Comparison of ENCODE assay signal across 2 cellular contexts in the genomic region with DNA sequence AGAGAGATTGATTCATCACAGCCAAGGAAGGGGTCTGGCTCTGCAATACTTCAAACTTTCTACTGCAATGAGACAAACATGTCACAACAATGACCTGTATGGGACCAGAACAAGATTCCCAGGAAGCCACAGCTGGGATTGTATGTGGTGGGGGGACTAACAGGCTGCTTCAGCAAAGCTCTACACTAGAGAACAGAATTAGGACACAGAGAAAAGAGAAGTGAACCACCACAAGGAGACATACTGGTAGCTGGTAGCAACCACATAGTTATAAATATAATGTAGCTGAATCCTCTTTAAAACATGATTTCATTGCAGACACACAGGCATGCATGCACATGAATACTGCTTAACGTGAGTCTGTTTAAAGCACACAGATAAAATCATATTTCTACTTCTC.
TF ChIP-seq lines count a peak whose summit lies in the region.

No MANE protein-coding gene starts in this region.

TF ChIP-seq in SK-N-SH, 30 proteins besides CTCF, POLR2A, EP300 and RAD21:
- TF ChIP-seq NFIC (IDR thresholded peaks at IDR 0.05; ENCODE audit: borderline replicate concordance): no peak
- no peak for TF ChIP-seq EZH2phosphoT487 (IDR thresholded peaks at IDR 0.05; ENCODE audit: borderline replicate concordance, low read depth)
- TF ChIP-seq, protein P1, sequence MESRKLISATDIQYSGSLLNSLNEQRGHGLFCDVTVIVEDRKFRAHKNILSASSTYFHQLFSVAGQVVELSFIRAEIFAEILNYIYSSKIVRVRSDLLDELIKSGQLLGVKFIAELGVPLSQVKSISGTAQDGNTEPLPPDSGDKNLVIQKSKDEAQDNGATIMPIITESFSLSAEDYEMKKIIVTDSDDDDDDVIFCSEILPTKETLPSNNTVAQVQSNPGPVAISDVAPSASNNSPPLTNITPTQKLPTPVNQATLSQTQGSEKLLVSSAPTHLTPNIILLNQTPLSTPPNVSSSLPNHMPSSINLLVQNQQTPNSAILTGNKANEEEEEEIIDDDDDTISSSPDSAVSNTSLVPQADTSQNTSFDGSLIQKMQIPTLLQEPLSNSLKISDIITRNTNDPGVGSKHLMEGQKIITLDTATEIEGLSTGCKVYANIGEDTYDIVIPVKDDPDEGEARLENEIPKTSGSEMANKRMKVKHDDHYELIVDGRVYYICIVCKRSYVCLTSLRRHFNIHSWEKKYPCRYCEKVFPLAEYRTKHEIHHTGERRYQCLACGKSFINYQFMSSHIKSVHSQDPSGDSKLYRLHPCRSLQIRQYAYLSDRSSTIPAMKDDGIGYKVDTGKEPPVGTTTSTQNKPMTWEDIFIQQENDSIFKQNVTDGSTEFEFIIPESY (IDR thresholded peaks at IDR 0.05; ENCODE audit: borderline replicate concordance, low read depth): no peak
- TF ChIP-seq FOXJ3 (CRISPR knock-in tag; IDR thresholded peaks at IDR 0.05): no peak
- no peak for TF ChIP-seq SMC3 (IDR thresholded peaks at IDR 0.05; ENCODE audit: low read depth, low read length)
- TF ChIP-seq, protein P2, sequence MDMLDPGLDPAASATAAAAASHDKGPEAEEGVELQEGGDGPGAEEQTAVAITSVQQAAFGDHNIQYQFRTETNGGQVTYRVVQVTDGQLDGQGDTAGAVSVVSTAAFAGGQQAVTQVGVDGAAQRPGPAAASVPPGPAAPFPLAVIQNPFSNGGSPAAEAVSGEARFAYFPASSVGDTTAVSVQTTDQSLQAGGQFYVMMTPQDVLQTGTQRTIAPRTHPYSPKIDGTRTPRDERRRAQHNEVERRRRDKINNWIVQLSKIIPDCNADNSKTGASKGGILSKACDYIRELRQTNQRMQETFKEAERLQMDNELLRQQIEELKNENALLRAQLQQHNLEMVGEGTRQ (IDR thresholded peaks at IDR 0.05; ENCODE audit: borderline replicate concordance, low read depth, low read length): no peak
- TF ChIP-seq TAF1 (IDR thresholded peaks at IDR 0.05; ENCODE audit: borderline replicate concordance, low read depth, low read length): no peak
- no peak for TF ChIP-seq RCOR1 (IDR thresholded peaks at IDR 0.05; ENCODE audit: low read length)
- TF ChIP-seq, protein P3, sequence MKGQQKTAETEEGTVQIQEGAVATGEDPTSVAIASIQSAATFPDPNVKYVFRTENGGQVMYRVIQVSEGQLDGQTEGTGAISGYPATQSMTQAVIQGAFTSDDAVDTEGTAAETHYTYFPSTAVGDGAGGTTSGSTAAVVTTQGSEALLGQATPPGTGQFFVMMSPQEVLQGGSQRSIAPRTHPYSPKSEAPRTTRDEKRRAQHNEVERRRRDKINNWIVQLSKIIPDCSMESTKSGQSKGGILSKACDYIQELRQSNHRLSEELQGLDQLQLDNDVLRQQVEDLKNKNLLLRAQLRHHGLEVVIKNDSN (IDR thresholded peaks at IDR 0.05; ENCODE audit: borderline replicate concordance, low read depth): no peak
- TF ChIP-seq MXI1 (IDR thresholded peaks at IDR 0.05; ENCODE audit: low read depth, low read length): no peak
- TF ChIP-seq POLR2AphosphoS5 (IDR thresholded peaks at IDR 0.05; ENCODE audit: low read depth, low read length): no peak
- TF ChIP-seq TEAD4 (IDR thresholded peaks at IDR 0.05; ENCODE audit: borderline replicate concordance, insufficient read depth): no peak
- no peak for TF ChIP-seq RXRA (IDR thresholded peaks at IDR 0.05; ENCODE audit: borderline replicate concordance, low read depth)
- TF ChIP-seq CHD2 (IDR thresholded peaks at IDR 0.05; ENCODE audit: low read length, partially characterized antibody): no peak
- no peak for TF ChIP-seq GATA2 (CRISPR knock-in tag; IDR thresholded peaks at IDR 0.05)
- no peak for TF ChIP-seq FOXM1 (IDR thresholded peaks at IDR 0.05; ENCODE audit: low read depth)
- no peak for TF ChIP-seq SIN3A (IDR thresholded peaks at IDR 0.05; ENCODE audit: borderline replicate concordance, low read depth, low read length)

TF ChIP-seq in HepG2, 621 proteins besides CTCF, POLR2A, EP300 and RAD21:
- no peak for TF ChIP-seq SETDB1 (CRISPR knock-in tag; IDR thresholded peaks at IDR 0.05; ENCODE audit: borderline replicate concordance)
- no peak for TF ChIP-seq ADNP (CRISPR knock-in tag; IDR thresholded peaks at IDR 0.05)
- TF ChIP-seq MED1 (CRISPR knock-in tag; IDR thresholded peaks at IDR 0.05): no peak
- TF ChIP-seq HNF4A (CRISPR knock-in tag; IDR thresholded peaks at IDR 0.05): no peak
- no peak for TF ChIP-seq ZBTB20 (CRISPR knock-in tag; IDR thresholded peaks at IDR 0.05; ENCODE audit: borderline replicate concordance, low read depth)
- TF ChIP-seq ZFP90 (CRISPR knock-in tag; IDR thresholded peaks at IDR 0.05; ENCODE audit: borderline replicate concordance): no peak
- TF ChIP-seq ZNF460 (CRISPR knock-in tag; IDR thresholded peaks at IDR 0.05; ENCODE audit: borderline replicate concordance): no peak
- no peak for TF ChIP-seq ZNF256 (CRISPR knock-in tag; conservative IDR thresholded peaks at IDR 0.05)
- TF ChIP-seq, protein P4, sequence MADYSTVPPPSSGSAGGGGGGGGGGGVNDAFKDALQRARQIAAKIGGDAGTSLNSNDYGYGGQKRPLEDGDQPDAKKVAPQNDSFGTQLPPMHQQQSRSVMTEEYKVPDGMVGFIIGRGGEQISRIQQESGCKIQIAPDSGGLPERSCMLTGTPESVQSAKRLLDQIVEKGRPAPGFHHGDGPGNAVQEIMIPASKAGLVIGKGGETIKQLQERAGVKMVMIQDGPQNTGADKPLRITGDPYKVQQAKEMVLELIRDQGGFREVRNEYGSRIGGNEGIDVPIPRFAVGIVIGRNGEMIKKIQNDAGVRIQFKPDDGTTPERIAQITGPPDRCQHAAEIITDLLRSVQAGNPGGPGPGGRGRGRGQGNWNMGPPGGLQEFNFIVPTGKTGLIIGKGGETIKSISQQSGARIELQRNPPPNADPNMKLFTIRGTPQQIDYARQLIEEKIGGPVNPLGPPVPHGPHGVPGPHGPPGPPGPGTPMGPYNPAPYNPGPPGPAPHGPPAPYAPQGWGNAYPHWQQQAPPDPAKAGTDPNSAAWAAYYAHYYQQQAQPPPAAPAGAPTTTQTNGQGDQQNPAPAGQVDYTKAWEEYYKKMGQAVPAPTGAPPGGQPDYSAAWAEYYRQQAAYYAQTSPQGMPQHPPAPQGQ (CRISPR knock-in tag; IDR thresholded peaks at IDR 0.05; ENCODE audit: borderline replicate concordance): no peak
- no peak for TF ChIP-seq ATAD3A (CRISPR knock-in tag; IDR thresholded peaks at IDR 0.05)
- TF ChIP-seq, protein P5, sequence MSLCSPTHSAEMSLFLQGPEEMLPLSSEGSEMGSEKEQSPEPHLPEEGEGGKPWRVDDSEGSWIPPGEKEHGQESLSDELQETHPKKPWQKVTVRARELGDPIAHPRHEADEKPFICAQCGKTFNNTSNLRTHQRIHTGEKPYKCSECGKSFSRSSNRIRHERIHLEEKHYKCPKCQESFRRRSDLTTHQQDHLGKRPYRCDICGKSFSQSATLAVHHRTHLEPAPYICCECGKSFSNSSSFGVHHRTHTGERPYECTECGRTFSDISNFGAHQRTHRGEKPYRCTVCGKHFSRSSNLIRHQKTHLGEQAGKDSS (CRISPR knock-in tag; IDR thresholded peaks at IDR 0.05; ENCODE audit: borderline replicate concordance, low read depth): no peak
- TF ChIP-seq ZFYVE20 (CRISPR knock-in tag; IDR thresholded peaks at IDR 0.05; ENCODE audit: borderline replicate concordance, low read depth): no peak
- TF ChIP-seq, protein P6, sequence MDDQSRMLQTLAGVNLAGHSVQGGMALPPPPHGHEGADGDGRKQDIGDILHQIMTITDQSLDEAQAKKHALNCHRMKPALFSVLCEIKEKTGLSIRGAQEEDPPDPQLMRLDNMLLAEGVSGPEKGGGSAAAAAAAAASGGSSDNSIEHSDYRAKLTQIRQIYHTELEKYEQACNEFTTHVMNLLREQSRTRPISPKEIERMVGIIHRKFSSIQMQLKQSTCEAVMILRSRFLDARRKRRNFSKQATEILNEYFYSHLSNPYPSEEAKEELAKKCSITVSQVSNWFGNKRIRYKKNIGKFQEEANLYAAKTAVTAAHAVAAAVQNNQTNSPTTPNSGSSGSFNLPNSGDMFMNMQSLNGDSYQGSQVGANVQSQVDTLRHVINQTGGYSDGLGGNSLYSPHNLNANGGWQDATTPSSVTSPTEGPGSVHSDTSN (CRISPR knock-in tag; IDR thresholded peaks at IDR 0.05; ENCODE audit: borderline replicate concordance): no peak
- TF ChIP-seq PTBP1 (IDR thresholded peaks at IDR 0.05; ENCODE audit: low read depth, low read length, poor library complexity, severe bottlenecking): no peak
